ENCODE assay signal across 8 cellular contexts in genomic region chr17:3004150-3004801, GRCh38. TPM values are rescaled to one million over a fixed set of nuclear protein-coding genes. Genes with fewer than 3 reads are reported as not detected.
DNase-seq lines count a peak whose midpoint lies in the region; ATAC-seq and TF ChIP-seq lines count a peak whose summit lies in the region.

No MANE protein-coding gene starts in this region.

- peak overlapping the region; percentile 79 for H3K27ac Mint-ChIP-seq in osteocyte (ENCODE audit: unreplicated experiment)

- peak overlapping the region; percentile 72 for H3K27ac ChIP-seq in foreskin keratinocyte
- peak overlapping the region; percentile 86 for H3K27ac ChIP-seq in temporal lobe (ENCODE audit: low read depth, low read length)

- H3K36me3 Mint-ChIP-seq in osteocyte (ENCODE audit: unreplicated experiment), result no peaks in the 10 kb centered on the region

- H3K27me3 Mint-ChIP-seq in osteocyte (ENCODE audit: unreplicated experiment), result no peaks in the 10 kb centered on the region

- no peak overlapping the region for H3K4me3 Mint-ChIP-seq in osteocyte (ENCODE audit: unreplicated experiment)

- H3K4me1 Mint-ChIP-seq in osteocyte (ENCODE audit: unreplicated experiment), result peaks cover 34% of the 10 kb centered on the region

- TF ChIP-seq CTCF in foreskin keratinocyte (conservative IDR thresholded peaks at IDR 0.05) (no peak), osteocyte (IDR thresholded peaks at IDR 0.05) (no peak)

- peak; percentile 92 for ATAC-seq in foreskin keratinocyte
- ATAC-seq in GM18909 (IDR thresholded peaks at IDR 0.05; ENCODE audit: poor library complexity, unreplicated experiment), result no peak

- peak; percentile 97 for DNase-seq in COLO668 (lab: John Stamatoyannopoulos, UW; ENCODE audit: unreplicated experiment)
- peak; percentile 92 for DNase-seq in HS-27A (ENCODE audit: low read depth)
- DNase-seq in NOMO-1 treated with dmso at 0.1 percent for 144 hours (lab: John Stamatoyannopoulos, UW; ENCODE audit: unreplicated experiment), result peak; percentile 15
- peak; percentile 14 for DNase-seq in activated gamma-delta T cell treated with anti-CD3 and anti-CD28 coated beads, Interleukin-2, amount 50 U/mL, for 16 hours (ENCODE audit: low read depth)
- peak; percentile 88 to 95 for DNase-seq in foreskin keratinocyte
- DNase-seq in osteocyte (ENCODE audit: extremely low spot score, unreplicated experiment), result peak; percentile 100

- no peaks in the 10 kb centered on the region for H3K9me3 Mint-ChIP-seq in osteocyte (ENCODE audit: unreplicated experiment)

- H3K27me3 ChIP-seq in foreskin keratinocyte, result no peaks in the 10 kb centered on the region

- peaks cover 10% of the 10 kb centered on the region for H3K4me1 ChIP-seq in foreskin keratinocyte

RNA-seq across cellular contexts. Expression of gene OR1D5, which starts 59.1 kb away (rescaled TPM):
- not detected in 2 replicates for total RNA-seq in foreskin keratinocyte
- not detected in 2 replicates for polyA plus RNA-seq in foreskin keratinocyte
- not detected in 2 replicates for total RNA-seq in osteocyte
- total RNA-seq in temporal lobe, result not detected

Comparison
In these comparisons a context has a peak if more than half of its experiments do, and no peak if none do; other contexts are left out.
1. DNase-seq: peak in every context shown above with its lines; median percentile 100 in osteocyte; 97 in COLO668; 92 in HS-27A; 92 in foreskin keratinocyte; 15 in NOMO-1 treated with dmso at 0.1 percent for 144 hours; 14 in activated gamma-delta T cell treated with anti-CD3 and anti-CD28 coated beads, Interleukin-2, amount 50 U/mL, for 16 hours.